ENCODE assay signal across 8 cellular contexts in the genomic region with DNA sequence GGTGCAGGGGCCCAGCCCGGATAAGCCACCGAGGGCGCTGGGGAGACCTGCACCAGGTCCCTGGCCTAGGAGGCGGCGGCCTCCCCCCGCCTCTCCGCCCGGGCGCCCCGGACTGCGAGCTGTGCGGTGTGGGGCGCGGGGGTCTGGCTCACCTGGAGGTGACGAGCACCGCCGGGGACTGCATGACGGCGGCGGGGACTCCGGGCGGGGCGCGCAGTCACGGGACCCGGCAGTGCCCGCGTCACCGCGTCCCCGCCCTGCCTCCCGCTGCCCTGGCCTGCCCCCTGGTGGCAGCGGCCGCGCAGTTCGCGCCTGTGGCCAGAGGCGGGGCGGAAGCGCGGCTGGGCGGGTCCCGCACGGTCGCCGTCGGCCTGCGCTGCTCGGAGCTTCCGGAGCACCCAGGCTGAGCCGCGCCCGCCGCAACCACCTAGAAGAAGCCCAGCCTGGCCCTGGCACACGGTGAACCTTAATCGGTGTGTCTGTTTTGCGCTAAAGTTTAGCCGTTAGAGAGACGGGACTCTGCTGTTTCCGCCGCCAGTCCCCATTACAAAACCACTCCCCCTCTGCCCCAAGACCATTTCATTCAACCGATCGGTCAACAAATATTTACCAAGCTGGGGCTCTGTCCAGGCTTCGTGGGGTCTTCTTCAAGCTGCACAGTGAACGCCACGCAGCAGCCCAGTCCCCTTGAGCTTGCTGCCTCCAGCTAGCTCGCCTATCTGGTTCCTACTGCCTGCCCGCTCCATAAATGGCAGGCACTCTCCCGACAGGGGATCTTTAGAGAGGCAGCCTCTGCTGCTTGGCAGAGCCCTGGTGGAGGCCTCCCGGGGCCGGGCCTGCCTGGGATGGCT. TPM values are rescaled to one million over a fixed set of nuclear protein-coding genes. Genes with fewer than 3 reads are reported as not detected.
DNase-seq lines count a peak whose midpoint lies in the region; ATAC-seq and TF ChIP-seq lines count a peak whose summit lies in the region.

A gene with protein sequence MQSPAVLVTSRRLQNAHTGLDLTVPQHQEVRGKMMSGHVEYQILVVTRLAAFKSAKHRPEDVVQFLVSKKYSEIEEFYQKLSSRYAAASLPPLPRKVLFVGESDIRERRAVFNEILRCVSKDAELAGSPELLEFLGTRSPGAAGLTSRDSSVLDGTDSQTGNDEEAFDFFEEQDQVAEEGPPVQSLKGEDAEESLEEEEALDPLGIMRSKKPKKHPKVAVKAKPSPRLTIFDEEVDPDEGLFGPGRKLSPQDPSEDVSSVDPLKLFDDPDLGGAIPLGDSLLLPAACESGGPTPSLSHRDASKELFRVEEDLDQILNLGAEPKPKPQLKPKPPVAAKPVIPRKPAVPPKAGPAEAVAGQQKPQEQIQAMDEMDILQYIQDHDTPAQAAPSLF (minus strand): TSS at position 219 of the 851 bp plus-strand sequence. CDS start 35 bp downstream, at position 184.

- peaks cover 8% of the 10 kb centered on the region for H3K27me3 ChIP-seq in ectodermal cell (ENCODE audit: control insufficient read depth, insufficient read depth, low read length, poor library complexity, severe bottlenecking)

- peak within 1 kb of the TSS; percentile 89 for H3K27ac Mint-ChIP-seq in activated CD4-positive, alpha-beta memory T cell treated with anti-CD3 and anti-CD28 coated beads, Interleukin-2, amount 10 ng/mL, durations not matched to agents 7 days and 5 days

- peaks cover 12% of the 10 kb centered on the region for H3K27me3 Mint-ChIP-seq in activated CD4-positive, alpha-beta memory T cell treated with anti-CD3 and anti-CD28 coated beads, Interleukin-2, amount 10 ng/mL, durations not matched to agents 7 days and 5 days

- DNase-seq in GM19238 (ENCODE audit: insufficient read length, low spot score) (peak; percentile 96), NCI-H748 treated with DMSO at 0.1 percent for 48 hours (lab: John Stamatoyannopoulos, UW) (peak; percentile 48), lung microvascular endothelial cell (ENCODE audit: low read depth in 2 of 2) (peak; percentile 82 to 90)
- peak; percentile 92 for DNase-seq in activated CD4-positive, alpha-beta memory T cell treated with anti-CD3 and anti-CD28 coated beads, Interleukin-2, amount 10 ng/mL, durations not matched to agents 7 days and 5 days
- DNase-seq in stimulated activated CD8-positive, alpha-beta memory T cell treated with anti-CD3 and anti-CD28 coated beads, Interleukin-12 subunit alpha, Interleukin-12 subunit beta, amount 100 ng/mL, for 1 hour (ENCODE audit: low read depth): peak; percentile 75

- H3K4me1 ChIP-seq in ectodermal cell (ENCODE audit: control insufficient read depth, insufficient read depth, low read length): no peaks in the 10 kb centered on the region

- peaks cover 30% of the 10 kb centered on the region for H3K4me1 Mint-ChIP-seq in activated CD4-positive, alpha-beta memory T cell treated with anti-CD3 and anti-CD28 coated beads, Interleukin-2, amount 10 ng/mL, durations not matched to agents 7 days and 5 days

- no peaks in the 10 kb centered on the region for H3K9me3 Mint-ChIP-seq in activated CD4-positive, alpha-beta memory T cell treated with anti-CD3 and anti-CD28 coated beads, Interleukin-2, amount 10 ng/mL, durations not matched to agents 7 days and 5 days

- no peaks in the 10 kb centered on the region for H3K36me3 Mint-ChIP-seq in activated CD4-positive, alpha-beta memory T cell treated with anti-CD3 and anti-CD28 coated beads, Interleukin-2, amount 10 ng/mL, durations not matched to agents 7 days and 5 days (ENCODE audit: low read depth)

- POLR2A ChIA-PET in activated CD4-positive, alpha-beta memory T cell treated with anti-CD3 and anti-CD28 coated beads, Interleukin-2, amount 10 ng/mL, durations not matched to agents 7 days and 5 days (lab: Charles Lee): interaction anchor here (0.7 to 3.2 kb wide), 28 partner anchors 9 to 1304 kb away, joined by 3 to 28 read pairs (median 4); a partner anchor contains a TSS

- H3K4me3 Mint-ChIP-seq in activated CD4-positive, alpha-beta memory T cell treated with anti-CD3 and anti-CD28 coated beads, Interleukin-2, amount 10 ng/mL, durations not matched to agents 7 days and 5 days: peak within 1 kb of the TSS; percentile 91

- H3K4me3 ChIP-seq in ectodermal cell (ENCODE audit: insufficient read depth, low read depth, low read length): peak within 1 kb of the TSS; percentile 80

- H3K27ac ChIP-seq in C4-2B (peak within 1 kb of the TSS; percentile 84), ectodermal cell (ENCODE audit: insufficient read depth, low read depth, low read length, poor library complexity, severe bottlenecking) (no peak within 1 kb of the TSS)

- ATAC-seq in HG03439 (IDR thresholded peaks at IDR 0.05; ENCODE audit: unreplicated experiment): peak; percentile 97

- H3K9me3 ChIP-seq in ectodermal cell (ENCODE audit: control insufficient read depth, low read length): no peaks in the 10 kb centered on the region

- CTCF ChIA-PET in activated CD4-positive, alpha-beta memory T cell treated with anti-CD3 and anti-CD28 coated beads, Interleukin-2, amount 10 ng/mL, durations not matched to agents 7 days and 5 days (lab: Charles Lee): interaction anchor here (0.7 to 4.9 kb wide), 42 partner anchors 9 to 751 kb away, joined by 3 to 59 read pairs (median 4); a partner anchor contains a TSS

- TF ChIP-seq CTCF in C4-2B (conservative IDR thresholded peaks at IDR 0.05): peak; percentile 97

- WGBS in ectodermal cell, 2 experiments: 2% methylated on average over 71 of the region's 71 CpGs

- H3K36me3 ChIP-seq in ectodermal cell (ENCODE audit: control insufficient read depth, insufficient read depth, low read length): no peaks in the 10 kb centered on the region

RNA-seq across cellular contexts. Expression of the gene that starts here (rescaled TPM):
- 10 to 100 TPM; 17.2 to 19.4 TPM for total RNA-seq in activated CD4-positive, alpha-beta memory T cell treated with anti-CD3 and anti-CD28 coated beads, Interleukin-2, amount 10 ng/mL, durations not matched to agents 7 days and 5 days
- 28.6 TPM for polyA plus RNA-seq in ectodermal cell (2013, experiment 1 of 4)
- 30.1 TPM for polyA plus RNA-seq in ectodermal cell (2013, experiment 2 of 4)
- polyA plus RNA-seq in ectodermal cell (2013, experiment 3 of 4): 21.9 TPM
- 24.8 TPM for polyA plus RNA-seq in ectodermal cell (2013, experiment 4 of 4)
- total RNA-seq in lung microvascular endothelial cell: 17.9 and 21.8 TPM in 2 replicates
